ENCODE assay signal across 8 cellular contexts in genomic region chr18:2570772-2571199, GRCh38. TPM values are rescaled to one million over a fixed set of nuclear protein-coding genes. Genes with fewer than 3 reads are reported as not detected.
A peak's percentile ranks its signal among the peaks of the same experiment; 100 is the strongest.
DNase-seq lines count a peak whose midpoint lies in the region; ATAC-seq and TF ChIP-seq lines count a peak whose summit lies in the region.

No MANE protein-coding gene starts in this region.

- H3K27me3 ChIP-seq in HL-60 (ENCODE audit: insufficient read depth, poor library complexity, severe bottlenecking) (no peaks in the 10 kb centered on the region), heart right ventricle (no peaks in the 10 kb centered on the region), trophoblast cell (ENCODE audit: insufficient read depth, low read length) (no peaks in the 10 kb centered on the region)

- peak overlapping the region; percentile 99 for H2BK5ac ChIP-seq in trophoblast cell (ENCODE audit: low read depth, low read length, poor library complexity)

- no peak overlapping the region for H2BK12ac ChIP-seq in trophoblast cell (ENCODE audit: low read length)

- peaks cover 9% of the 10 kb centered on the region for H3K79me2 ChIP-seq in trophoblast cell (ENCODE audit: control insufficient read depth, insufficient read depth, low read length, poor library complexity)

- H3K14ac ChIP-seq in trophoblast cell (ENCODE audit: low read length), result peak overlapping the region; percentile 63

- H3K4ac ChIP-seq in trophoblast cell (ENCODE audit: low read depth, low read length), result peak overlapping the region; percentile 52

- no peak overlapping the region for H3K23ac ChIP-seq in trophoblast cell (ENCODE audit: low read length)

- peak overlapping the region; percentile 99 for H4K8ac ChIP-seq in trophoblast cell (ENCODE audit: low read depth, low read length)

- peak overlapping the region; percentile 67 for H3K18ac ChIP-seq in trophoblast cell (ENCODE audit: low read length)

- peak; percentile 80 for DNase-seq in DMS79 (lab: John Stamatoyannopoulos, UW)
- DNase-seq in HL-60 (ENCODE audit: low read depth in 1 of 2, low spot score in 1 of 2), result peak; percentile 54 to 85
- peak; percentile 44 for DNase-seq in SIG-M5 (lab: John Stamatoyannopoulos, UW)
- peak; percentile 69 to 70 for DNase-seq in heart right ventricle
- DNase-seq in trophoblast cell, result peak; percentile 33 to 62
- no peak for DNase-seq in DMS153 treated with DMSO at 0.1 percent for 48 hours (lab: John Stamatoyannopoulos, UW; ENCODE audit: unreplicated experiment)

- peak overlapping the region; percentile 97 for H2BK120ac ChIP-seq in trophoblast cell (ENCODE audit: insufficient read depth, low read length, poor library complexity)

- peak overlapping the region; percentile 98 for H4K91ac ChIP-seq in trophoblast cell (ENCODE audit: low read depth, low read length)

- ATAC-seq in GM21367 (IDR thresholded peaks at IDR 0.05; ENCODE audit: unreplicated experiment) (peak; percentile 30), heart right ventricle (peak; percentile 85 to 93 (median 90))

- H3K4me3 ChIP-seq in HL-60 (replicated peaks; ENCODE audit: insufficient read depth, low read length) (peak overlapping the region; percentile 81), heart right ventricle (peak overlapping the region; percentile 47 to 88 (median 69)), trophoblast cell (ENCODE audit: low read depth, low read length) (peak overlapping the region; percentile 91)

- H3K27ac ChIP-seq in HL-60 (replicated peaks) (peak overlapping the region; percentile 99), adipose tissue (ENCODE audit: low read depth, low read length) (peak overlapping the region; percentile 68), heart right ventricle (peak overlapping the region; percentile 92 to 99 (median 98)), trophoblast cell (ENCODE audit: low read depth, low read length) (peak overlapping the region; percentile 95)

- H2AFZ ChIP-seq in trophoblast cell (ENCODE audit: insufficient read depth, low read length, poor library complexity), result peak overlapping the region; percentile 98

- peaks cover 9% of the 10 kb centered on the region for H3K79me1 ChIP-seq in trophoblast cell (ENCODE audit: low read length)

- H3K36me3 ChIP-seq in heart right ventricle (peaks cover 0 to 19% (median 3%) of the 10 kb centered on the region in 9 donors), trophoblast cell (ENCODE audit: control insufficient read depth in 1 of 2, insufficient read depth in 2 of 2, low read length in 2 of 2) (peaks cover 7 to 9% of the 10 kb centered on the region in 2 experiments)

- TF ChIP-seq CTCF in HL-60 (IDR thresholded peaks at IDR 0.05; ENCODE audit: insufficient read depth, low read length) (no peak), heart right ventricle (IDR thresholded peaks at IDR 0.05) (peak in 5 of 9 donors; percentile 7 to 44 (median 30))

- H3K9ac ChIP-seq in trophoblast cell (ENCODE audit: low read length), result peak overlapping the region; percentile 73

- H3K4me2 ChIP-seq in trophoblast cell (ENCODE audit: low read length), result peak overlapping the region; percentile 81

- H3K4me1 ChIP-seq in heart right ventricle (peaks cover 0 to 46% (median 18%) of the 10 kb centered on the region in 9 donors), trophoblast cell (ENCODE audit: control insufficient read depth in 1 of 2, insufficient read depth in 2 of 2, low read length in 2 of 2) (peaks cover 2 to 4% of the 10 kb centered on the region in 2 experiments)

- H2AK5ac ChIP-seq in trophoblast cell (ENCODE audit: low read length), result no peak overlapping the region

- intact Hi-C loops in heart right ventricle (cut with DNase I), result loop anchor here in 9 of 10 donors (2.0 to 10.0 kb wide), 5 partner anchors 67 to 87 kb away; partner anchors contain the start of gene SMCHD1 (in 8 of the 9)

- WGBS in adipose tissue, 3 donors, result 0 to 1% (median 0%) methylated on average over 16 of the region's 16 CpGs
- WGBS in heart right ventricle, 2 donors, result 0% methylated on average over 16 of the region's 16 CpGs
- no CpG with 5 or more reads among the region's 16 CpGs for whole genome bisulfite sequencing in trophoblast cell (ENCODE audit: extremely low coverage, insufficient coverage, insufficient read length)

- peak overlapping the region; percentile 99 for H4K12ac ChIP-seq in trophoblast cell (ENCODE audit: low read depth, low read length)

- H3K9me3 ChIP-seq in heart right ventricle (no peaks in the 10 kb centered on the region), trophoblast cell (ENCODE audit: insufficient read depth, low read depth, low read length) (no peaks in the 10 kb centered on the region)

RNA-seq across cellular contexts. Expression of gene METTL4, which starts 0.5 kb away (rescaled TPM):
- polyA plus RNA-seq in adipose tissue (1 to 10 TPM; 2.5 to 4.9 (median 3.9) TPM), heart right ventricle (1 to 10 TPM; 4.2 to 6.0 TPM)
- total RNA-seq in heart right ventricle, result 1 to 10 TPM; 3.9 to 9.9 (median 5.4) TPM
- 7.5 and 8.0 TPM in 2 replicates for polyA plus RNA-seq in trophoblast cell (2013)

RNA-seq across cellular contexts. Expression of gene NDC80, which starts 0.6 kb away (rescaled TPM):
- 1 to 10 TPM in 1 of 3 donors, under 1 TPM in 2; 0.16 to 4.0 (median 0.21) TPM for polyA plus RNA-seq in adipose tissue
- 1 to 10 TPM in 1 of 10 donors, under 1 TPM in 7, not detected in 2; 0.17 to 2.7 (median 0.34) TPM for total RNA-seq in heart right ventricle
- under 1 TPM; 0.33 to 0.88 TPM for polyA plus RNA-seq in heart right ventricle
- polyA plus RNA-seq in trophoblast cell (2013), result 20.3 and 21.3 TPM in 2 replicates
